In genomic region chr12:82870825-82871377, GRCh38 we compare ENCODE assay signal across 14 cellular contexts.
A peak's percentile ranks its signal among the peaks of the same experiment; 100 is the strongest.
DNase-seq lines count a peak whose midpoint lies in the region; ATAC-seq and TF ChIP-seq lines count a peak whose summit lies in the region.
"Had no signal": no experiment of that assay in that cellular context is flagged by ENCODE, and none has a peak within 500 bp of the region (broad histone marks: within the 10 kb centered on the region; RNA-seq: fewer than 3 reads in every experiment).

No MANE protein-coding gene starts in this region.

- peaks cover 64% of the 10 kb centered on the region for H3K4me1 ChIP-seq in DOHH2 (ENCODE audit: control insufficient read depth, low read length)

- no peaks in the 10 kb centered on the region for H3K36me3 Mint-ChIP-seq in brain
- H3K36me3 Mint-ChIP-seq: T-cell had no signal

- DNase-seq in DMS79 (lab: John Stamatoyannopoulos, UW) (no peak), DMS53 (lab: John Stamatoyannopoulos, UW) (no peak), NCI-H524 treated with DMSO at 0.1 percent for 48 hours (lab: John Stamatoyannopoulos, UW) (no peak)
- no peak for DNase-seq in activated naive CD4-positive, alpha-beta T cell treated with anti-CD3 and anti-CD28 coated beads, Interleukin-2, amount 50 U/mL, for 16 hours
- DNase-seq: activated CD4-positive, alpha-beta T cell treated with anti-CD3 and anti-CD28 coated beads, Interleukin-2, amount 10 ng/mL, durations not matched to agents 24 days and 14 days; activated effector memory CD4-positive, alpha-beta T cell treated with anti-CD3 and anti-CD28 coated beads, Interleukin-2, amount 50 U/mL, for 16 hours; erythroblast; NCI-H1048; T-cell had no signal

- peaks cover 17% of the 10 kb centered on the region for H3F3A ChIP-seq in DOHH2 (ENCODE audit: control insufficient read depth, insufficient read depth)

- H3K4me2 ChIP-seq in DOHH2 (ENCODE audit: low read length): peak overlapping the region; percentile 51

- peak overlapping the region; percentile 44 for H3K4me3 ChIP-seq in DOHH2 (ENCODE audit: low read length)

- H3K4me3 Mint-ChIP-seq in brain: peak overlapping the region in 4 of 5 experiments; percentile 3 to 77 (median 46)
- H3K4me3 Mint-ChIP-seq: activated CD4-positive, alpha-beta T cell treated with anti-CD3 and anti-CD28 coated beads, Interleukin-2, amount 10 ng/mL, durations not matched to agents 24 days and 14 days; T-cell had no signal

- peak overlapping the region; percentile 9 to 97 (median 73) for H3K27ac Mint-ChIP-seq in brain
- H3K27ac Mint-ChIP-seq: activated CD4-positive, alpha-beta T cell treated with anti-CD3 and anti-CD28 coated beads, Interleukin-2, amount 10 ng/mL, durations not matched to agents 24 days and 14 days; T-cell had no signal

- no peaks in the 10 kb centered on the region for H3K36me3 ChIP-seq in DOHH2 (ENCODE audit: control insufficient read depth, low read length)

- no peaks in the 10 kb centered on the region for H3K27me3 Mint-ChIP-seq in brain
- H3K27me3 Mint-ChIP-seq: activated CD4-positive, alpha-beta T cell treated with anti-CD3 and anti-CD28 coated beads, Interleukin-2, amount 10 ng/mL, durations not matched to agents 24 days and 14 days; T-cell had no signal

- peak overlapping the region; percentile 89 for H3K27ac ChIP-seq in DOHH2 (ENCODE audit: low read depth, low read length)
- H3K27ac ChIP-seq: parathyroid adenoma had no signal

- no peaks in the 10 kb centered on the region for H3K27me3 ChIP-seq in DOHH2 (ENCODE audit: control insufficient read depth, low read length)

- H3K79me2 ChIP-seq in DOHH2 (ENCODE audit: control insufficient read depth, low read length): no peaks in the 10 kb centered on the region
- H3K79me2 ChIP-seq: parathyroid adenoma had no signal

- peak; percentile 84 for ATAC-seq in GM19395 (IDR thresholded peaks at IDR 0.05; ENCODE audit: unreplicated experiment)
- ATAC-seq in HG02943 (IDR thresholded peaks at IDR 0.05; ENCODE audit: low read depth, unreplicated experiment): peak; percentile 72
- ATAC-seq: T-cell had no signal

- peaks cover 94% of the 10 kb centered on the region for H3K4me1 Mint-ChIP-seq in brain
- H3K4me1 Mint-ChIP-seq: activated CD4-positive, alpha-beta T cell treated with anti-CD3 and anti-CD28 coated beads, Interleukin-2, amount 10 ng/mL, durations not matched to agents 24 days and 14 days had no signal

- TF ChIP-seq CTCF in DOHH2 (IDR thresholded peaks at IDR 0.05; ENCODE audit: low read depth, low read length, poor library complexity, severe bottlenecking): no peak
- no peak for TF ChIP-seq CTCF in brain (conservative IDR thresholded peaks at IDR 0.05)

- H3K9me3 ChIP-seq in DOHH2 (ENCODE audit: control insufficient read depth, insufficient read depth, low read length): no peaks in the 10 kb centered on the region

- H3K9me3 Mint-ChIP-seq in brain: no peaks in the 10 kb centered on the region
- H3K9me3 Mint-ChIP-seq: activated CD4-positive, alpha-beta T cell treated with anti-CD3 and anti-CD28 coated beads, Interleukin-2, amount 10 ng/mL, durations not matched to agents 24 days and 14 days; T-cell had no signal

- no peaks in the 10 kb centered on the region for H4K20me1 ChIP-seq in DOHH2 (ENCODE audit: control insufficient read depth, insufficient read depth, low read depth, low read length)

- no peaks in the 10 kb centered on the region for H3K9me2 ChIP-seq in DOHH2 (replicated peaks; ENCODE audit: control insufficient read depth, low read length)
